Comparison of ENCODE assay signal across 26 cellular contexts in the genomic region with DNA sequence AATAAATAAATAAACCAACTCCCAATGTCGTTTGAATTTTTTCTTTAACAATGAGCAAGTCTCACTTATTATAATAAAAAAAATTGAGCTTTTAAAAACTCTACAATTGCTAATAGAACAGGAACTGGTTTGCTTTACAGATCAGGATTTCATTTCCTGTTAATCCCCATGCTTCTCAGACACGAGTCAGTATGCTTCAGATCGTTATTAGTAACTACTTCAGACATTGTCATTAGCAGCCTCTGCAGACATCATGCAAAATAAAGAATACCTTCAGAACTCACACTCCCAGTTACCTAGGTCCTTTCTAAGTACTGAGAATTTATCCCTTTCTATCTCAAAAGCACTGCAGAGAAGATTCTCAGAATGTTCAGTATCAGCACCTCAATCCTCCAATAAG. TPM values are rescaled to one million over a fixed set of nuclear protein-coding genes. Genes with fewer than 3 reads are reported as not detected.
DNase-seq lines count a peak whose midpoint lies in the region; ATAC-seq and TF ChIP-seq lines count a peak whose summit lies in the region.
"Had no signal": no experiment of that assay in that cellular context is flagged by ENCODE, and none has a peak within 500 bp of the region (broad histone marks: within the 10 kb centered on the region; RNA-seq: fewer than 3 reads in every experiment).

No MANE protein-coding gene starts in this region.

- intact Hi-C loops in Caco-2 (cut with micrococcal nuclease; ENCODE audit: unreplicated experiment): loop anchor here (1.0 kb wide), 2 partner anchors 10 to 44 kb away; partner anchors contain the start of genes AURKA, CSTF1 and FAM210B

- H3K9me3 ChIP-seq in Caco-2 (no peaks in the 10 kb centered on the region), HUES48 (ENCODE audit: control insufficient read depth, insufficient read depth, low read length) (no peaks in the 10 kb centered on the region), endodermal cell (ENCODE audit: control insufficient read depth, low read length) (peaks cover 8% of the 10 kb centered on the region), neural progenitor cell (ENCODE audit: low read depth) (no peaks in the 10 kb centered on the region), WERI-Rb-1 (ENCODE audit: severe bottlenecking) (no peaks in the 10 kb centered on the region)
- H3K9me3 ChIP-seq: ascending aorta, BE2C, spleen, thoracic aorta, uterus had no signal

- H2AFZ ChIP-seq in neural progenitor cell (replicated peaks): peak overlapping the region; percentile 32
- H2AFZ ChIP-seq: parathyroid adenoma had no signal

- ATAC-seq in GM18511 (IDR thresholded peaks at IDR 0.05; ENCODE audit: unreplicated experiment) (no peak), GM21528 (IDR thresholded peaks at IDR 0.05; ENCODE audit: low FRiP score, unreplicated experiment) (no peak)
- ATAC-seq: activated CD8-positive, alpha-beta T cell treated with anti-CD3 and anti-CD28 coated beads, Interleukin-2, amount 10 ng/mL, durations not matched to agents 7 days and 5 days; CD8-positive, alpha-beta T cell had no signal

- H3K27ac Mint-ChIP-seq in Caco-2 (ENCODE audit: unreplicated experiment) (peak overlapping the region; percentile 6), endodermal cell (no peak overlapping the region), neural progenitor cell (no peak overlapping the region)
- H3K27ac Mint-ChIP-seq: activated CD8-positive, alpha-beta T cell treated with anti-CD3 and anti-CD28 coated beads, Interleukin-2, amount 10 ng/mL, durations not matched to agents 7 days and 5 days; activated naive CD8-positive, alpha-beta T cell treated with anti-CD3 and anti-CD28 coated beads, Interleukin-2, amount 10 ng/mL, durations not matched to agents 7 days and 5 days; CD8-positive, alpha-beta T cell; dendritic cell treated with granulocyte-macrophage colony-stimulating factor and Interleukin-4, amounts not matched to agents 40 ng/mL and 50 ng/mL, for 4 days; IgD-negative memory B cell; stimulated activated naive CD8-positive, alpha-beta T cell treated with anti-CD3 and anti-CD28 coated beads, Interleukin-15, Interleukin-2, amounts not matched to agents 100 ng/mL and 50 ng/mL, for 24 hours had no signal

- no peaks in the 10 kb centered on the region for H3K27me3 Mint-ChIP-seq in Caco-2 (ENCODE audit: insufficient read depth, unreplicated experiment)
- H3K27me3 Mint-ChIP-seq in endodermal cell (ENCODE audit: insufficient read depth): peaks cover 41% of the 10 kb centered on the region
- H3K27me3 Mint-ChIP-seq in neural progenitor cell (ENCODE audit: insufficient read depth, low read depth): peaks cover 12% of the 10 kb centered on the region

- POLR2A ChIA-PET in Caco-2 (lab: Charles Lee): interaction anchor here (0.6 to 1.9 kb wide), 3 partner anchors 10 to 44 kb away, joined by 3 to 10 read pairs (median 8); partner anchors contain the start of genes AURKA, CSTF1 and FAM210B

- H3K27ac ChIP-seq in HUES48 (ENCODE audit: low read depth, low read length) (peak overlapping the region; percentile 78), endodermal cell (ENCODE audit: low read depth, low read length) (no peak overlapping the region), neural progenitor cell (no peak overlapping the region), WERI-Rb-1 (no peak overlapping the region)
- H3K27ac ChIP-seq: ascending aorta, parathyroid adenoma, spleen, thoracic aorta, uterus had no signal

- H3K4me1 Mint-ChIP-seq in Caco-2 (ENCODE audit: low read depth, unreplicated experiment): peaks cover 15% of the 10 kb centered on the region
- peaks cover 34% of the 10 kb centered on the region for H3K4me1 Mint-ChIP-seq in endodermal cell
- H3K4me1 Mint-ChIP-seq in neural progenitor cell: peaks cover 25% of the 10 kb centered on the region

- H3K4me3 ChIP-seq in Caco-2 (ENCODE audit: low read depth, low read length) (no peak overlapping the region), HUES48 (ENCODE audit: low read depth, low read length) (no peak overlapping the region), endodermal cell (ENCODE audit: low read length) (peak overlapping the region; percentile 62), neural progenitor cell (no peak overlapping the region), WERI-Rb-1 (ENCODE audit: low read depth, low read length) (no peak overlapping the region)
- H3K4me3 ChIP-seq: ascending aorta, spleen, thoracic aorta, uterus had no signal

- H3K27me3 ChIP-seq in Caco-2 (replicated peaks; ENCODE audit: control insufficient read depth, insufficient read depth, low read length): no peaks in the 10 kb centered on the region
- H3K27me3 ChIP-seq in HUES48 (ENCODE audit: control insufficient read depth, insufficient read depth, low read length): peaks cover 65% of the 10 kb centered on the region
- peaks cover 8% of the 10 kb centered on the region for H3K27me3 ChIP-seq in endodermal cell (ENCODE audit: control insufficient read depth, insufficient read depth, low read length, poor library complexity, severe bottlenecking)
- peaks cover 21% of the 10 kb centered on the region for H3K27me3 ChIP-seq in neural progenitor cell
- peaks cover 14% of the 10 kb centered on the region for H3K27me3 ChIP-seq in WERI-Rb-1 (ENCODE audit: insufficient read depth, low read depth, severe bottlenecking)
- H3K27me3 ChIP-seq: ascending aorta, uterus had no signal

- no peaks in the 10 kb centered on the region for H4K20me1 ChIP-seq in neural progenitor cell (ENCODE audit: low read depth)

- H3K9me3 Mint-ChIP-seq in Caco-2 (ENCODE audit: unreplicated experiment) (no peaks in the 10 kb centered on the region), endodermal cell (peaks cover 15% of the 10 kb centered on the region), neural progenitor cell (no peaks in the 10 kb centered on the region)
- H3K9me3 Mint-ChIP-seq: activated naive CD8-positive, alpha-beta T cell treated with anti-CD3 and anti-CD28 coated beads, Interleukin-2, amount 10 ng/mL, durations not matched to agents 7 days and 5 days; CD8-positive, alpha-beta T cell; central memory CD8-positive, alpha-beta T cell; dendritic cell treated with granulocyte-macrophage colony-stimulating factor and Interleukin-4, amounts not matched to agents 40 ng/mL and 50 ng/mL, for 4 days; stimulated activated naive CD8-positive, alpha-beta T cell treated with anti-CD3 and anti-CD28 coated beads, Interleukin-15, Interleukin-2, amounts not matched to agents 100 ng/mL and 50 ng/mL, for 24 hours had no signal

- CTCF ChIA-PET in Caco-2 (lab: Charles Lee): no interaction called here

- H3K9ac ChIP-seq in HUES48 (ENCODE audit: low read depth, low read length) (no peak overlapping the region), endodermal cell (ENCODE audit: extremely low read depth, low read length, poor library complexity, severe bottlenecking) (peak overlapping the region; percentile 52), neural progenitor cell (no peak overlapping the region)
- H3K9ac ChIP-seq: parathyroid adenoma had no signal

- no TSS peak for BruUV-seq in Caco-2 (replicated peaks; lab: Mats Ljungman, UMichigan)

- H3K79me2 ChIP-seq in neural progenitor cell (ENCODE audit: low read depth): no peaks in the 10 kb centered on the region
- H3K79me2 ChIP-seq: parathyroid adenoma had no signal

- peak overlapping the region; percentile 74 for H3K4me2 ChIP-seq in neural progenitor cell

- no peaks in the 10 kb centered on the region for H3K36me3 Mint-ChIP-seq in Caco-2 (ENCODE audit: insufficient read depth, unreplicated experiment)
- no peaks in the 10 kb centered on the region for H3K36me3 Mint-ChIP-seq in endodermal cell (ENCODE audit: low read depth)
- no peaks in the 10 kb centered on the region for H3K36me3 Mint-ChIP-seq in neural progenitor cell
- H3K36me3 Mint-ChIP-seq: activated naive CD8-positive, alpha-beta T cell treated with anti-CD3 and anti-CD28 coated beads, Interleukin-2, amount 10 ng/mL, durations not matched to agents 7 days and 5 days; CD8-positive, alpha-beta T cell; IgD-negative memory B cell had no signal

- peaks cover 16% of the 10 kb centered on the region for H3K4me1 ChIP-seq in Caco-2
- peaks cover 12% of the 10 kb centered on the region for H3K4me1 ChIP-seq in HUES48 (ENCODE audit: control insufficient read depth, insufficient read depth, low read length)
- H3K4me1 ChIP-seq in endodermal cell (ENCODE audit: control insufficient read depth, insufficient read depth, low read length): no peaks in the 10 kb centered on the region
- H3K4me1 ChIP-seq in neural progenitor cell: peaks cover 17% of the 10 kb centered on the region
- H3K4me1 ChIP-seq: ascending aorta, BE2C, parathyroid adenoma, uterus had no signal

- H3K4me3 Mint-ChIP-seq in Caco-2 (ENCODE audit: unreplicated experiment): peak overlapping the region; percentile 40
- peak overlapping the region; percentile 35 for H3K4me3 Mint-ChIP-seq in endodermal cell
- no peak overlapping the region for H3K4me3 Mint-ChIP-seq in neural progenitor cell
- H3K4me3 Mint-ChIP-seq: activated CD8-positive, alpha-beta T cell treated with anti-CD3 and anti-CD28 coated beads, Interleukin-2, amount 10 ng/mL, durations not matched to agents 7 days and 5 days; activated naive CD8-positive, alpha-beta T cell treated with anti-CD3 and anti-CD28 coated beads, Interleukin-2, amount 10 ng/mL, durations not matched to agents 7 days and 5 days; CD8-positive, alpha-beta T cell; central memory CD8-positive, alpha-beta T cell; dendritic cell treated with granulocyte-macrophage colony-stimulating factor and Interleukin-4, amounts not matched to agents 40 ng/mL and 50 ng/mL, for 4 days; IgD-negative memory B cell; stimulated activated naive CD8-positive, alpha-beta T cell treated with anti-CD3 and anti-CD28 coated beads, Interleukin-15, Interleukin-2, amounts not matched to agents 100 ng/mL and 50 ng/mL, for 24 hours had no signal

- 8 to 16% methylated on average over 3 of the region's 3 CpGs for WGBS in endodermal cell (ENCODE audit: insufficient coverage in 1 of 2, insufficient read length in 1 of 2), 2 experiments

- no peak for DNase-seq in Caco-2
- no peak for DNase-seq in endodermal cell
- DNase-seq in neural progenitor cell (ENCODE audit: low spot score): no peak
- DNase-seq in activated naive CD4-positive, alpha-beta T cell treated with anti-CD3 and anti-CD28 coated beads, Interleukin-2, amount 50 U/mL, for 16 hours: no peak
- no peak for DNase-seq in WERI-Rb-1
- DNase-seq: activated CD4-positive, alpha-beta T cell treated with anti-CD3 and anti-CD28 coated beads for 4 hours; activated CD8-positive, alpha-beta T cell treated with anti-CD3 and anti-CD28 coated beads, Interleukin-2, amount 10 ng/mL, durations not matched to agents 7 days and 5 days; activated naive CD8-positive, alpha-beta T cell treated with anti-CD3 and anti-CD28 coated beads, Interleukin-2, amount 10 ng/mL, durations not matched to agents 7 days and 5 days; BE2C; CD8-positive, alpha-beta T cell; hypothalamus; left colon; NCI-H510A; spleen; stimulated activated CD4-positive, alpha-beta T cell treated with anti-CD3 and anti-CD28 coated beads, Interleukin-2, amount 100 ng/mL, for 24 hours; uterus had no signal

- peaks cover 12% of the 10 kb centered on the region for H3F3A ChIP-seq in neural progenitor cell (ENCODE audit: low read depth)

- TF ChIP-seq CTCF in Caco-2 (IDR thresholded peaks at IDR 0.05; ENCODE audit: insufficient read depth in 1 of 2, low read depth in 1 of 2, low read length in 1 of 2, severe bottlenecking in 1 of 2, unreplicated experiment in 1 of 2) (no peak), endodermal cell (conservative IDR thresholded peaks at IDR 0.05) (no peak), neural progenitor cell (IDR thresholded peaks at IDR 0.05) (no peak), WERI-Rb-1 (IDR thresholded peaks at IDR 0.05; ENCODE audit: low read depth, low read length) (no peak)

- H3K36me3 ChIP-seq in Caco-2 (ENCODE audit: control insufficient read depth, insufficient read depth, low read length): no peaks in the 10 kb centered on the region
- H3K36me3 ChIP-seq in HUES48 (ENCODE audit: control insufficient read depth, insufficient read depth, low read length): no peaks in the 10 kb centered on the region
- H3K36me3 ChIP-seq in endodermal cell (ENCODE audit: control insufficient read depth, insufficient read depth, low read length): no peaks in the 10 kb centered on the region
- no peaks in the 10 kb centered on the region for H3K36me3 ChIP-seq in neural progenitor cell
- H3K36me3 ChIP-seq in WERI-Rb-1: no peaks in the 10 kb centered on the region
- H3K36me3 ChIP-seq: ascending aorta, BE2C, spleen, thoracic aorta, uterus had no signal

RNA-seq across cellular contexts. Expression of gene FAM210B, which starts 10.0 kb away (rescaled TPM):
- total RNA-seq in Caco-2 (2022): 20.5 and 21.1 TPM in 2 replicates
- 10 to 100 TPM; 16.8 to 34.1 TPM for total RNA-seq in endodermal cell
- polyA plus RNA-seq in endodermal cell (2013, experiment 1 of 2): 61.2 TPM
- 62.7 TPM for polyA plus RNA-seq in endodermal cell (2013, experiment 2 of 2)
- total RNA-seq in neural progenitor cell (ENCODE audit: low replicate concordance): 19.3 and 26.7 TPM in 2 replicates

RNA-seq across cellular contexts. Expression of gene AURKA, which starts 43.3 kb away (rescaled TPM):
- total RNA-seq in Caco-2 (2022) (216 and 233 TPM in 2 replicates), endodermal cell (10 to 100 TPM; 56.3 to 85.9 TPM), neural progenitor cell (ENCODE audit: low replicate concordance) (144 and 186 TPM in 2 replicates)
- 64.2 TPM for polyA plus RNA-seq in endodermal cell (2013, experiment 1 of 2)
- 75.5 TPM for polyA plus RNA-seq in endodermal cell (2013, experiment 2 of 2)
- total RNA-seq: ascending aorta had no signal

RNA-seq across cellular contexts. Expression of gene CSTF1, which starts 43.7 kb away (rescaled TPM):
- total RNA-seq in Caco-2 (2022): 97.0 and 101 TPM in 2 replicates
- total RNA-seq in endodermal cell: 10 to 100 TPM; 47.9 to 50.1 TPM
- polyA plus RNA-seq in endodermal cell (2013, experiment 1 of 2): 45.1 TPM
- polyA plus RNA-seq in endodermal cell (2013, experiment 2 of 2): 39.7 TPM
- total RNA-seq in neural progenitor cell (ENCODE audit: low replicate concordance): 72.7 and 87.2 TPM in 2 replicates
